ENCODE assay signal across 10 cellular contexts in the genomic region with DNA sequence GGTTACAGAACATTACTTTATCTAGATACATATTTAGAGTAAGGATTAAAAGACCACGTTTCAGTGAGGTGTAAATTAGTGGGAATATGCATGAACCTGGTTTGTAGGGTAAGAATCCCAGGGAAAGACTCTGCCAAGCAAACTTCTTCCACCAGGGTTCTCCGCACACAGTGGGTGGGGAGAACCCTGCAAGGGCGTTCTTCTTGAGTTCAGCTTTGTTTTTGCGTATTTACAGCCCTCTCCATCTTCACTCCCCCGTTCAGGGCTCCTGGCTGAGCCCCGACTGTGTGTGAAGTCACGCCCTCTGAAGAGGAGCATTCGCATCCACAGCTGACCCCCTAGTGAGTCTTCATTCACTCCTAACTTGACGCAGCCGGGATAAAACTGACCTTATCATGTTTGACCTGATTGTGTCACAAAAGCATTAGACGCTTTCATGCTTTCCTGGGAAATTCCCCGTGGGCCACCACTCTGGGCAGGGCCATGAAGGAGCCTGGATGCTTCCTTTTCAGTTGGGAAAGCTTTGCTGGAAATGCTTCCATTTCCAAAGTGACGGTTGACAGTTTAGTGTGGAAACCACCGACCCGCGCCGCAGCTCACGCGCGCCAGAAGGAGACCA. TPM values are rescaled to one million over a fixed set of nuclear protein-coding genes. Genes with fewer than 3 reads are reported as not detected.
DNase-seq lines count a peak whose midpoint lies in the region; ATAC-seq, FAIRE-seq and TF ChIP-seq lines count a peak whose summit lies in the region.
"Had no signal": no experiment of that assay in that cellular context is flagged by ENCODE, and none has a peak within 500 bp of the region (broad histone marks: within the 10 kb centered on the region; RNA-seq: fewer than 3 reads in every experiment).

No MANE protein-coding gene starts in this region.

- no peak for TF ChIP-seq RAD21 in GM12878 (IDR thresholded peaks at IDR 0.05; ENCODE audit: insufficient read depth, low read depth, low read length)

- no peak for TF ChIP-seq EP300 in GM12878 (IDR thresholded peaks at IDR 0.05; ENCODE audit: borderline replicate concordance in 1 of 2, control insufficient read depth in 1 of 2, low read depth in 2 of 2, low read length in 2 of 2)

- peaks cover 42% of the 10 kb centered on the region for H3K27me3 Mint-ChIP-seq in activated CD4-positive, alpha-beta T cell treated with anti-CD3 and anti-CD28 coated beads, Interleukin-2, amount 10 ng/mL, durations not matched to agents 24 days and 14 days

- no peak for ATAC-seq in GM12878

- no peak for TF ChIP-seq CTCF in GM12878 (IDR thresholded peaks at IDR 0.05 in 2 of 3, conservative IDR thresholded peaks at IDR 0.05 in 1 of 3; ENCODE audit: control insufficient read depth in 2 of 3, extremely low read depth in 1 of 3, insufficient read depth in 1 of 3, low read depth in 3 of 3, low read length in 3 of 3)
- TF ChIP-seq CTCF in spleen (IDR thresholded peaks at IDR 0.05 in 8 of 11, conservative IDR thresholded peaks at IDR 0.05 in 3 of 11): no peak

- 74% methylated on average over 20 of the region's 20 CpGs for WGBS in GM12878 (ENCODE audit: insufficient coverage, insufficient replicate concordance, low lambda C conversion rate, missing lambda C conversion rate)
- WGBS in spleen, 5 donors: 24 to 30% (median 28%) methylated on average over 20 of the region's 20 CpGs

- BruUV-seq in GM12878 (replicated peaks; lab: Mats Ljungman, UMichigan): no TSS peak

- H3K4me3 Mint-ChIP-seq in activated CD4-positive, alpha-beta T cell treated with anti-CD3 and anti-CD28 coated beads, Interleukin-2, amount 10 ng/mL, durations not matched to agents 24 days and 14 days: no peak overlapping the region
- H3K4me3 Mint-ChIP-seq: activated T-helper 1 cell treated with anti-CD3 and anti-CD28 coated beads, Interleukin-12 subunit alpha, Interleukin-12 subunit beta, Interleukin-2, Interleukin-4 antibody, amounts not matched to agents 30 ng/mL and 10 ng/mL and 1 ng/mL, durations not matched to agents 14 hours and 24 hours and 36 hours had no signal

- CTCF ChIA-PET in GM12878 (lab: Yijun Ruan, JAX): no interaction called here

- TF ChIP-seq POLR2A in GM12878 (IDR thresholded peaks at IDR 0.05; ENCODE audit: low read depth, low read length) (no peak), spleen (IDR thresholded peaks at IDR 0.05) (no peak)

- H3K36me3 Mint-ChIP-seq in activated CD4-positive, alpha-beta T cell treated with anti-CD3 and anti-CD28 coated beads, Interleukin-2, amount 10 ng/mL, durations not matched to agents 24 days and 14 days (ENCODE audit: low read depth): peaks cover 10% of the 10 kb centered on the region

- peaks cover under 1 to 5% of the 10 kb centered on the region in 2 experiments; a peak in 3 of 4 replicates for H3K36me3 ChIP-seq in GM12878 (ENCODE audit: control insufficient read depth in 2 of 2, insufficient read depth in 2 of 2, low read length in 1 of 2)
- peaks cover 0 to 28% (median 5%) of the 10 kb centered on the region in 6 donors for H3K36me3 ChIP-seq in spleen

- POLR2A ChIA-PET in GM12878 (lab: Charles Lee): no interaction called here

- H3K4me2 ChIP-seq in GM12878 (ENCODE audit: control insufficient read depth, insufficient read depth): peak overlapping the region; percentile 25; the same call in 1 of the 2 replicates

- DNase-seq in activated CD4-positive, alpha-beta T cell treated with anti-CD3 and anti-CD28 coated beads, Interleukin-2, amount 10 ng/mL, durations not matched to agents 24 days and 14 days: peak; percentile 53
- no peak for DNase-seq in activated CD4-positive, alpha-beta T cell treated with anti-CD3 and anti-CD28 coated beads, Interleukin-2, amount 50 U/mL, for 4 hours
- DNase-seq in GM12878 (ENCODE audit: low read depth, low spot score): no peak
- DNase-seq in left kidney (ENCODE audit: low read depth, low spot score): peak; percentile 33
- DNase-seq in spleen: no peak
- DNase-seq in NCI-H345 treated with DMSO at 0.1 percent for 48 hours (lab: John Stamatoyannopoulos, UW; ENCODE audit: unreplicated experiment): no peak
- DNase-seq in DMS153 (lab: John Stamatoyannopoulos, UW): no peak
- DNase-seq in NK-92 (lab: John Stamatoyannopoulos, UW; ENCODE audit: unreplicated experiment): no peak
- DNase-seq: NCI-H2081 had no signal

- no peak overlapping the region for H3K27ac ChIP-seq in GM12878 (ENCODE audit: control insufficient read depth, insufficient read depth)
- peak overlapping the region in 5 of 8 donors; percentile 58 to 78 (median 65) for H3K27ac ChIP-seq in spleen

- RAD21 ChIA-PET in GM12878 (lab: Charles Lee; ENCODE audit: unreplicated experiment): no interaction called here

- FAIRE-seq in GM12878 (lab: Jason Lieb, UNC): no peak

- peaks cover 4% of the 10 kb centered on the region for H3K4me1 Mint-ChIP-seq in activated CD4-positive, alpha-beta T cell treated with anti-CD3 and anti-CD28 coated beads, Interleukin-2, amount 10 ng/mL, durations not matched to agents 24 days and 14 days

- no peak overlapping the region for H3K4me3 ChIP-seq in GM12878
- peak overlapping the region in 7 of 8 donors; percentile 49 to 70 (median 58) for H3K4me3 ChIP-seq in spleen

- SMC1A ChIA-PET in GM12878 (lab: Charles Lee; ENCODE audit: uncharacterized antibody, unreplicated experiment): interaction anchor here (1.0 kb wide), 1 partner anchor 14 kb away, joined by 4 read pairs; no protein-coding TSS in a partner anchor

- no peak overlapping the region for H3K27ac Mint-ChIP-seq in activated CD4-positive, alpha-beta T cell treated with anti-CD3 and anti-CD28 coated beads, Interleukin-2, amount 10 ng/mL, durations not matched to agents 24 days and 14 days
- H3K27ac Mint-ChIP-seq: activated T-helper 1 cell treated with anti-CD3 and anti-CD28 coated beads, Interleukin-12 subunit alpha, Interleukin-12 subunit beta, Interleukin-2, Interleukin-4 antibody, amounts not matched to agents 30 ng/mL and 10 ng/mL and 1 ng/mL, durations not matched to agents 14 hours and 24 hours and 36 hours had no signal

- in situ Hi-C loops in GM12878 (cut with MboI): no loop called here

- H3K9me3 ChIP-seq in GM12878 (replicated peaks; ENCODE audit: control insufficient read depth, insufficient read depth, low read length): no peaks in the 10 kb centered on the region
- H3K9me3 ChIP-seq in spleen: no peaks in the 10 kb centered on the region

- no peaks in the 10 kb centered on the region for H3K79me2 ChIP-seq in GM12878 (ENCODE audit: control insufficient read depth, insufficient read depth, low read length)

- no peaks in the 10 kb centered on the region for H4K20me1 ChIP-seq in GM12878 (ENCODE audit: control insufficient read depth, insufficient read depth)

- no peak overlapping the region for H2AFZ ChIP-seq in GM12878 (ENCODE audit: control insufficient read depth, low read depth, low read length)

- no peaks in the 10 kb centered on the region for H3K4me1 ChIP-seq in GM12878 (ENCODE audit: control insufficient read depth, insufficient read depth, low read length)
- peaks cover 13 to 43% (median 33%) of the 10 kb centered on the region in 6 donors for H3K4me1 ChIP-seq in spleen

- no peaks in the 10 kb centered on the region for H3K9me3 Mint-ChIP-seq in activated CD4-positive, alpha-beta T cell treated with anti-CD3 and anti-CD28 coated beads, Interleukin-2, amount 10 ng/mL, durations not matched to agents 24 days and 14 days
- H3K9me3 Mint-ChIP-seq: activated T-helper 1 cell treated with anti-CD3 and anti-CD28 coated beads, Interleukin-12 subunit alpha, Interleukin-12 subunit beta, Interleukin-2, Interleukin-4 antibody, amounts not matched to agents 30 ng/mL and 10 ng/mL and 1 ng/mL, durations not matched to agents 14 hours and 24 hours and 36 hours had no signal

- no peak overlapping the region for H3K9ac ChIP-seq in GM12878 (ENCODE audit: control insufficient read depth, insufficient read depth, low read length)

- intact Hi-C loops in activated CD4-positive, alpha-beta T cell treated with anti-CD3 and anti-CD28 coated beads, Interleukin-2, amount 10 ng/mL, durations not matched to agents 24 days and 14 days (cut with micrococcal nuclease): no loop called here
- intact Hi-C loops in GM12878 (cut with micrococcal nuclease; ENCODE audit: unreplicated experiment) (no loop called here), spleen (cut with DNase I; ENCODE audit: low total_unique reads) (no loop called here)

- H3K27me3 ChIP-seq in GM12878 (replicated peaks in 1 of 2; ENCODE audit: control insufficient read depth in 2 of 2, insufficient read depth in 2 of 2, low read length in 1 of 2): peaks cover 2 to 3% of the 10 kb centered on the region in 2 experiments; a peak in 2 of 4 replicates
- H3K27me3 ChIP-seq in spleen (replicated peaks in 1 of 7): peaks cover 0 to 55% (median 36%) of the 10 kb centered on the region in 7 donors

RNA-seq across cellular contexts. Expression of a gene that starts 1.0 kb away (rescaled TPM):
- 0.28 and 0.33 TPM in 2 replicates for total RNA-seq in activated CD4-positive, alpha-beta T cell treated with anti-CD3 and anti-CD28 coated beads, Interleukin-2, amount 10 ng/mL, durations not matched to agents 24 days and 14 days
- not detected in 2 replicates for total RNA-seq in GM12878 (2013; cell fraction: nucleolus; rRNA removed)
- total RNA-seq in GM12878 (2014; rRNA removed) (not detected in 2 replicates), GM12878 (2014; rRNA removed; fragmentation: Illumina TruSeq; extraction: Trizol) (not detected in 2 replicates), GM12878 (2021) (not detected in 2 replicates), spleen (10 to 100 TPM in 3 of 7 donors, 1 to 10 TPM in 4; 3.3 to 22.9 (median 8.3) TPM)
- not detected for polyA plus RNA-seq in GM12878 (2011; ENCODE audit: low read depth)
- polyA plus RNA-seq in GM12878 (2011; rRNA removed) (not detected in 2 replicates), GM12878 (2014; fragmentation: Illumina TruSeq; extraction: Trizol) (not detected in 2 replicates), GM12878 (2014; fragmentation: Nextera tagmentation; extraction: Ambion mirVana) (under 1 TPM in 1 of 2 experiments, not detected in 1; 0.11 TPM), GM12878 (2014; rRNA removed) (0.11 TPM in 1 of 2 replicates, not detected in the other), GM12878 (2016; fragmentation: Nextera tagmentation; extraction: Ambion mirVana) (under 1 TPM; 0.11 to 0.29 TPM), spleen (1 to 10 TPM; 2.1 to 5.0 (median 4.2) TPM)
- not detected in 2 replicates for polyA plus RNA-seq in GM12878 (2011; cell fraction: cytosol; rRNA removed)
- polyA plus RNA-seq in GM12878 (2011; cell fraction: nucleus; rRNA removed): not detected in 2 replicates
- not detected in 2 replicates for polyA plus RNA-seq in GM12878 (2012)
- not detected in 2 replicates for polyA minus RNA-seq in GM12878 (2011; rRNA and poly(A)+ RNA removed)
- polyA minus RNA-seq in GM12878 (2011; cell fraction: cytosol; rRNA and poly(A)+ RNA removed): not detected in 2 replicates
- polyA minus RNA-seq in GM12878 (2011; cell fraction: nucleus; rRNA and poly(A)+ RNA removed): not detected in 2 replicates

RNA-seq across cellular contexts. Expression of a gene that starts 22.1 kb away (rescaled TPM):
- 124 and 127 TPM in 2 replicates for total RNA-seq in activated CD4-positive, alpha-beta T cell treated with anti-CD3 and anti-CD28 coated beads, Interleukin-2, amount 10 ng/mL, durations not matched to agents 24 days and 14 days
- 164 and 165 TPM in 2 replicates for total RNA-seq in GM12878 (2013; cell fraction: nucleolus; rRNA removed)
- total RNA-seq in GM12878 (2014; rRNA removed) (129 and 149 TPM in 2 replicates), GM12878 (2014; rRNA removed; fragmentation: Illumina TruSeq; extraction: Trizol) (131 and 133 TPM in 2 replicates), GM12878 (2021) (114 and 120 TPM in 2 replicates), spleen (100 to 1,000 TPM in 1 of 7 donors, 10 to 100 TPM in 6; 63.7 to 103 (median 72.7) TPM)
- polyA plus RNA-seq in GM12878 (2011; ENCODE audit: low read depth): 106 TPM
- polyA plus RNA-seq in GM12878 (2011; rRNA removed) (185 and 229 TPM in 2 replicates), GM12878 (2014; fragmentation: Illumina TruSeq; extraction: Trizol) (150 and 164 TPM in 2 replicates), GM12878 (2014; fragmentation: Nextera tagmentation; extraction: Ambion mirVana) (100 to 1,000 TPM; 362 to 468 TPM), GM12878 (2014; rRNA removed) (143 and 161 TPM in 2 replicates), GM12878 (2016; fragmentation: Nextera tagmentation; extraction: Ambion mirVana) (100 to 1,000 TPM; 219 to 226 TPM), spleen (10 to 100 TPM; 58.1 to 83.2 (median 73.0) TPM)
- polyA plus RNA-seq in GM12878 (2011; cell fraction: cytosol; rRNA removed): 87.9 and 111 TPM in 2 replicates
- 99.9 and 122 TPM in 2 replicates for polyA plus RNA-seq in GM12878 (2011; cell fraction: nucleus; rRNA removed)
- polyA plus RNA-seq in GM12878 (2012): 118 and 121 TPM in 2 replicates
- polyA minus RNA-seq in GM12878 (2011; rRNA and poly(A)+ RNA removed): 96.6 and 97.2 TPM in 2 replicates
- 30.3 and 55.4 TPM in 2 replicates for polyA minus RNA-seq in GM12878 (2011; cell fraction: cytosol; rRNA and poly(A)+ RNA removed)
- polyA minus RNA-seq in GM12878 (2011; cell fraction: nucleus; rRNA and poly(A)+ RNA removed): 88.1 and 120 TPM in 2 replicates

RNA-seq across cellular contexts. Expression of a gene that starts 23.1 kb away (rescaled TPM):
- 17.4 and 17.7 TPM in 2 replicates for total RNA-seq in activated CD4-positive, alpha-beta T cell treated with anti-CD3 and anti-CD28 coated beads, Interleukin-2, amount 10 ng/mL, durations not matched to agents 24 days and 14 days
- total RNA-seq in GM12878 (2013; cell fraction: nucleolus; rRNA removed): 112 and 117 TPM in 2 replicates
- total RNA-seq in GM12878 (2014; rRNA removed) (15.7 and 18.6 TPM in 2 replicates), GM12878 (2014; rRNA removed; fragmentation: Illumina TruSeq; extraction: Trizol) (17.2 and 20.8 TPM in 2 replicates), GM12878 (2021) (15.0 and 18.7 TPM in 2 replicates), spleen (10 to 100 TPM; 31.0 to 72.8 (median 39.5) TPM)
- 25.4 TPM for polyA plus RNA-seq in GM12878 (2011; ENCODE audit: low read depth)
- polyA plus RNA-seq in GM12878 (2011; rRNA removed) (19.0 and 26.3 TPM in 2 replicates), GM12878 (2014; fragmentation: Illumina TruSeq; extraction: Trizol) (20.6 and 29.6 TPM in 2 replicates), GM12878 (2014; fragmentation: Nextera tagmentation; extraction: Ambion mirVana) (10 to 100 TPM; 13.7 to 15.4 TPM), GM12878 (2014; rRNA removed) (20.5 and 22.4 TPM in 2 replicates), GM12878 (2016; fragmentation: Nextera tagmentation; extraction: Ambion mirVana) (10 to 100 TPM; 12.2 to 13.2 TPM), spleen (10 to 100 TPM; 30.6 to 37.6 (median 33.3) TPM)
- 9.6 and 9.8 TPM in 2 replicates for polyA plus RNA-seq in GM12878 (2011; cell fraction: cytosol; rRNA removed)
- 45.6 and 46.9 TPM in 2 replicates for polyA plus RNA-seq in GM12878 (2011; cell fraction: nucleus; rRNA removed)
- polyA plus RNA-seq in GM12878 (2012): 16.5 and 17.1 TPM in 2 replicates
- polyA minus RNA-seq in GM12878 (2011; rRNA and poly(A)+ RNA removed): 15.6 and 22.6 TPM in 2 replicates
- polyA minus RNA-seq in GM12878 (2011; cell fraction: cytosol; rRNA and poly(A)+ RNA removed): 6.0 and 6.8 TPM in 2 replicates
- polyA minus RNA-seq in GM12878 (2011; cell fraction: nucleus; rRNA and poly(A)+ RNA removed): 32.2 and 44.0 TPM in 2 replicates

Comparison
In these comparisons a context has a peak if more than half of its experiments do, and no peak if none do; other contexts are left out.
1. DNase-seq: peak in activated CD4-positive, alpha-beta T cell treated with anti-CD3 and anti-CD28 coated beads, Interleukin-2, amount 10 ng/mL, durations not matched to agents 24 days and 14 days (single experiment) and left kidney (single experiment); none in activated CD4-positive, alpha-beta T cell treated with anti-CD3 and anti-CD28 coated beads, Interleukin-2, amount 50 U/mL, for 4 hours (0 of 2), GM12878 (single experiment), spleen (single experiment), NCI-H345 treated with DMSO at 0.1 percent for 48 hours (single experiment), DMS153 (single experiment) and NK-92 (single experiment).